13 cellular contexts compared by ENCODE assay signal in genomic region chr4:72974694-72975487, GRCh38.
A peak's percentile ranks its signal among the peaks of the same experiment; 100 is the strongest.
DNase-seq lines count a peak whose midpoint lies in the region; ATAC-seq and TF ChIP-seq lines count a peak whose summit lies in the region.
"Had no signal": no experiment of that assay in that cellular context is flagged by ENCODE, and none has a peak within 500 bp of the region (broad histone marks: within the 10 kb centered on the region; RNA-seq: fewer than 3 reads in every experiment).

No MANE protein-coding gene starts in this region.

- no peak for TF ChIP-seq CTCF in PC-3 (conservative IDR thresholded peaks at IDR 0.05; ENCODE audit: low read depth, low read length)
- TF ChIP-seq CTCF in thyroid gland (IDR thresholded peaks at IDR 0.05), result no peak

- POLR2A ChIA-PET in PC-3 (lab: Charles Lee; ENCODE audit: unreplicated experiment), result interaction anchor here (0.6 kb wide), 1 partner anchor 407 kb away, joined by 4 read pairs; no protein-coding TSS in a partner anchor

- H3K9me3 ChIP-seq in PC-3 (ENCODE audit: low read length) (no peaks in the 10 kb centered on the region), thyroid gland (no peaks in the 10 kb centered on the region)

- H3K4me1 ChIP-seq in PC-3 (ENCODE audit: insufficient read depth, low read length), result peaks cover 28% of the 10 kb centered on the region
- H3K4me1 ChIP-seq in thyroid gland, result peaks cover 19 to 20% of the 10 kb centered on the region in 2 donors

- no peak for TF ChIP-seq POLR2A in thyroid gland (IDR thresholded peaks at IDR 0.05)

- peak overlapping the region; percentile 4; the same call in 1 of the 2 replicates for H3K4me2 ChIP-seq in PC-3 (ENCODE audit: low read length)

- peaks cover 4% of the 10 kb centered on the region for H3F3A ChIP-seq in PC-3 (ENCODE audit: low read length, unreplicated experiment)

- H3K27ac ChIP-seq in PC-3 (ENCODE audit: low read length) (no peak overlapping the region), thyroid gland (peak overlapping the region in 2 of 3 donors; percentile 35 to 57)
- H3K27ac ChIP-seq: skin epidermis had no signal

- BruUV-seq in PC-3 (replicated peaks; lab: Mats Ljungman, UMichigan), result no TSS peak

- H2AFZ ChIP-seq in PC-3 (ENCODE audit: low read length), result no peak overlapping the region

- CTCF ChIA-PET in PC-3 (lab: Charles Lee), result no interaction called here

- no peaks in the 10 kb centered on the region for H3K36me3 ChIP-seq in PC-3 (ENCODE audit: low read depth, low read length)
- H3K36me3 ChIP-seq in thyroid gland, result no peaks in the 10 kb centered on the region

- H3K27me3 ChIP-seq in PC-3 (ENCODE audit: low read length), result no peaks in the 10 kb centered on the region
- no peaks in the 10 kb centered on the region for H3K27me3 ChIP-seq in thyroid gland

- H3K4me3 ChIP-seq in PC-3 (ENCODE audit: low read length), result no peak overlapping the region
- H3K4me3 ChIP-seq in thyroid gland (replicated peaks in 1 of 3), result no peak overlapping the region
- H3K4me3 ChIP-seq: lung, skin epidermis had no signal

- peak; percentile 48 for ATAC-seq in PC-3
- no peak for ATAC-seq in GM21786 (IDR thresholded peaks at IDR 0.05; ENCODE audit: unreplicated experiment)
- no peak for ATAC-seq in GM19395 (IDR thresholded peaks at IDR 0.05; ENCODE audit: unreplicated experiment)
- ATAC-seq: esophagus mucosa had no signal

- no peaks in the 10 kb centered on the region for H4K20me1 ChIP-seq in PC-3 (ENCODE audit: low read length)

- H3K79me2 ChIP-seq in PC-3 (ENCODE audit: low read length), result no peaks in the 10 kb centered on the region

- no peaks in the 10 kb centered on the region for H3K9me2 ChIP-seq in PC-3 (replicated peaks; ENCODE audit: low read length)

- DNase-seq in NCI-H1105 treated with DMSO at 0.1 percent for 48 hours (lab: John Stamatoyannopoulos, UW) (peak; percentile 25), NCI-H1105 (lab: John Stamatoyannopoulos, UW) (no peak), PC-3 (peak; percentile 56), fibroblast of gingiva (ENCODE audit: low read depth) (peak; percentile 32), thyroid gland (peak in 1 of 2 donors; percentile 40), head of caudate nucleus (no peak)
- DNase-seq: activated CD4-positive, alpha-beta memory T cell treated with anti-CD3 and anti-CD28 coated beads, Interleukin-2, amount 10 ng/mL, durations not matched to agents 7 days and 5 days; GDM1 had no signal

- intact Hi-C loops in PC-3 (cut with micrococcal nuclease) (no loop called here), thyroid gland (cut with DNase I) (no loop called here), head of caudate nucleus (cut with DNase I) (no loop called here)

- no peak overlapping the region for H3K9ac ChIP-seq in PC-3 (ENCODE audit: low read length)

- WGBS in thyroid gland, 2 donors, result 52 to 70% methylated on average over 8 of the region's 8 CpGs

Comparison
In these comparisons a context has a peak if more than half of its experiments do, and no peak if none do; other contexts are left out.
1. DNase-seq: peak in NCI-H1105 treated with DMSO at 0.1 percent for 48 hours (single experiment), PC-3 (single experiment) and fibroblast of gingiva (single experiment); none in NCI-H1105 (single experiment) and head of caudate nucleus (0 of 42).